ENCODE assay signal across 9 cellular contexts in genomic region chr16:30356401-30357084, GRCh38. TPM values are rescaled to one million over a fixed set of nuclear protein-coding genes. Genes with fewer than 3 reads are reported as not detected.
DNase-seq lines count a peak whose midpoint lies in the region; ATAC-seq and TF ChIP-seq lines count a peak whose summit lies in the region.
"Had no signal": no experiment of that assay in that cellular context is flagged by ENCODE, and none has a peak within 500 bp of the region (broad histone marks: within the 10 kb centered on the region; RNA-seq: fewer than 3 reads in every experiment).

No MANE protein-coding gene starts in this region.

- peak; percentile 71 for DNase-seq in DMS79 treated with DMSO at 0.1 percent for 48 hours (lab: John Stamatoyannopoulos, UW)
- DNase-seq in NT2/D1 (ENCODE audit: low read depth, low spot score) = no peak
- no peak for DNase-seq in epithelial cell of esophagus (ENCODE audit: low read depth)
- DNase-seq in osteoblast (ENCODE audit: insufficient read length, low spot score, missing footprints) = peak; percentile 74
- DNase-seq in cerebellum (ENCODE audit: low spot score) = no peak
- no peak for DNase-seq in NCI-H2081 (lab: John Stamatoyannopoulos, UW)

- H3K4me3 ChIP-seq in NT2/D1 (ENCODE audit: insufficient read length, low read depth) (peak overlapping the region; percentile 88), epithelial cell of esophagus (ENCODE audit: low read length) (peak overlapping the region; percentile 67), osteoblast (ENCODE audit: insufficient read depth, low read length) (peak overlapping the region; percentile 89)

- H3K4me2 ChIP-seq in osteoblast (ENCODE audit: insufficient read depth, low read length) = peak overlapping the region; percentile 92

- H3K27me3 ChIP-seq in NT2/D1 (ENCODE audit: insufficient read depth, insufficient read length) (no peaks in the 10 kb centered on the region), osteoblast (ENCODE audit: insufficient read depth, low read length) (no peaks in the 10 kb centered on the region)

- H2AFZ ChIP-seq in osteoblast (ENCODE audit: low read length) = no peak overlapping the region

- peak overlapping the region; percentile 83 for H3K9ac ChIP-seq in NT2/D1 (ENCODE audit: insufficient read length, low read depth)

- ATAC-seq in HG03378 (IDR thresholded peaks at IDR 0.05; ENCODE audit: unreplicated experiment) = no peak
- ATAC-seq in GM18907 (IDR thresholded peaks at IDR 0.05; ENCODE audit: unreplicated experiment) = no peak

- peaks cover 19% of the 10 kb centered on the region for H3K4me1 ChIP-seq in NT2/D1 (ENCODE audit: insufficient read depth, insufficient read length)
- peaks cover 37% of the 10 kb centered on the region for H3K4me1 ChIP-seq in osteoblast (ENCODE audit: insufficient read depth, low read length)

- H3K9me3 ChIP-seq in NT2/D1 (ENCODE audit: insufficient read depth, low read length) = no peaks in the 10 kb centered on the region
- no peaks in the 10 kb centered on the region for H3K9me3 ChIP-seq in osteoblast (ENCODE audit: low read depth, low read length)

- TF ChIP-seq CTCF in epithelial cell of esophagus (IDR thresholded peaks at IDR 0.05; ENCODE audit: insufficient read depth, low read depth, low read length, missing control alignments) (no peak), osteoblast (IDR thresholded peaks at IDR 0.05; ENCODE audit: extremely low read depth, low read depth, low read length) (no peak)

- H4K20me1 ChIP-seq in osteoblast (ENCODE audit: insufficient read depth, low read length) = peaks cover 19% of the 10 kb centered on the region

- H3K27ac ChIP-seq in osteoblast (ENCODE audit: low read depth, low read length) = peak overlapping the region; percentile 100

- peaks cover 71% of the 10 kb centered on the region for H3K36me3 ChIP-seq in NT2/D1 (ENCODE audit: insufficient read depth, insufficient read length, low read length)
- H3K36me3 ChIP-seq in osteoblast (ENCODE audit: insufficient read depth, low read length) = peaks cover 58% of the 10 kb centered on the region

- H3K79me2 ChIP-seq in osteoblast (ENCODE audit: insufficient read depth, low read length) = peaks cover 70% of the 10 kb centered on the region

RNA-seq across cellular contexts. Expression of gene CD2BP2, which starts 1.4 kb away (rescaled TPM):
- 30.9 and 32.9 TPM in 2 replicates for total RNA-seq in osteoblast
- 26.3 TPM for total RNA-seq in cerebellum

RNA-seq across cellular contexts. Expression of gene TBC1D10B, which starts 13.8 kb away (rescaled TPM):
- 26.5 and 31.5 TPM in 2 replicates for total RNA-seq in osteoblast
- total RNA-seq in cerebellum = 20.5 TPM

RNA-seq across cellular contexts. Expression of gene MYL11, which starts 18.1 kb away (rescaled TPM):
- total RNA-seq in osteoblast = not detected in 2 replicates
- 1.00 TPM for total RNA-seq in cerebellum
- total RNA-seq: HT1080 had no signal

RNA-seq across cellular contexts. Expression of gene SEPTIN1, which starts 25.8 kb away (rescaled TPM):
- total RNA-seq in osteoblast (0.29 TPM in 1 of 2 replicates, not detected in the other), cerebellum (not detected)

RNA-seq across cellular contexts. Expression of gene ZNF48, which starts 38.7 kb away (rescaled TPM):
- total RNA-seq in osteoblast (10.0 and 10.9 TPM in 2 replicates), cerebellum (16.7 TPM)

Comparison
In these comparisons a context has a peak if more than half of its experiments do, and no peak if none do; other contexts are left out.
1. DNase-seq: peak in DMS79 treated with DMSO at 0.1 percent for 48 hours (single experiment) and osteoblast (single experiment); none in NT2/D1 (single experiment), epithelial cell of esophagus (single experiment), cerebellum (single experiment) and NCI-H2081 (0 of 2).
2. Peak in every context shown above with its lines, with median percentiles within 50 percentile points of each other: H3K4me3 ChIP-seq.